Comparison of ENCODE assay signal across 28 cellular contexts in genomic region chr11:113552271-113552670, GRCh38.
"Had no signal": no experiment of that assay in that cellular context is flagged by ENCODE, and none has a peak within 500 bp of the region (broad histone marks: within the 10 kb centered on the region; RNA-seq: fewer than 3 reads in every experiment).

No MANE protein-coding gene starts in this region.

- H3K4me3 Mint-ChIP-seq: activated naive CD4-positive, alpha-beta T cell treated with anti-CD3 and anti-CD28 coated beads, Interleukin-2, amount 10 ng/mL, durations not matched to agents 7 days and 5 days; activated naive CD8-positive, alpha-beta T cell treated with anti-CD3 and anti-CD28 coated beads, Interleukin-2, amount 10 ng/mL, durations not matched to agents 7 days and 5 days; activated T-cell treated with anti-CD3 and anti-CD28 coated beads, Interleukin-2, amount 50 U/mL, for 24 hours; dendritic cell treated with granulocyte-macrophage colony-stimulating factor and Interleukin-4, amounts not matched to agents 40 ng/mL and 50 ng/mL, for 4 days; nephron; stimulated activated naive CD8-positive, alpha-beta T cell treated with anti-CD3 and anti-CD28 coated beads, Interleukin-15, Interleukin-2, amounts not matched to agents 100 ng/mL and 50 ng/mL, for 24 hours; T-helper 1 cell treated with Interleukin-12 subunit alpha and Interleukin-12 subunit beta and Interleukin-4 antibody, amounts not matched to agents 30 μg/mL and 1 μg/mL, for 36 hours; type B pancreatic cell had no signal

- H3K9me3 ChIP-seq: ascending aorta, esophagus squamous epithelium, right lobe of liver, thoracic aorta, vagina had no signal

- H3K4me1 Mint-ChIP-seq: activated naive CD4-positive, alpha-beta T cell treated with anti-CD3 and anti-CD28 coated beads, Interleukin-2, amount 10 ng/mL, durations not matched to agents 7 days and 5 days; activated naive CD8-positive, alpha-beta T cell treated with anti-CD3 and anti-CD28 coated beads, Interleukin-2, amount 10 ng/mL, durations not matched to agents 7 days and 5 days had no signal

- H3K4me3 ChIP-seq: ascending aorta, esophagus squamous epithelium, right lobe of liver, thoracic aorta, vagina had no signal

- H3K27me3 ChIP-seq: ascending aorta, brain microvascular endothelial cell, right lobe of liver, vagina had no signal

- H3K36me3 Mint-ChIP-seq: activated naive CD4-positive, alpha-beta T cell treated with anti-CD3 and anti-CD28 coated beads, Interleukin-2, amount 10 ng/mL, durations not matched to agents 7 days and 5 days; activated naive CD8-positive, alpha-beta T cell treated with anti-CD3 and anti-CD28 coated beads, Interleukin-2, amount 10 ng/mL, durations not matched to agents 7 days and 5 days; type B pancreatic cell had no signal

- H3K36me3 ChIP-seq: ascending aorta, brain microvascular endothelial cell, esophagus squamous epithelium, right lobe of liver, thoracic aorta, vagina had no signal

- DNase-seq: activated CD4-positive, alpha-beta T cell treated with anti-CD3 and anti-CD28 coated beads for 48 hours; activated CD4-positive, alpha-beta T cell treated with anti-CD3 and anti-CD28 coated beads, Interleukin-2, amount 50 U/mL, for 48 hours; activated CD8-positive, alpha-beta memory T cell treated with anti-CD3 and anti-CD28 coated beads for 24 hours; activated CD8-positive, alpha-beta memory T cell treated with anti-CD3 and anti-CD28 coated beads, Interleukin-2, amount 50 U/mL, for 48 hours; activated gamma-delta T cell; activated naive CD4-positive, alpha-beta T cell treated with anti-CD3 and anti-CD28 coated beads, Interleukin-2, amount 10 ng/mL, durations not matched to agents 7 days and 5 days; activated naive CD8-positive, alpha-beta T cell treated with anti-CD3 and anti-CD28 coated beads, Interleukin-2, amount 10 ng/mL, durations not matched to agents 7 days and 5 days; activated T-cell treated with anti-CD3 and anti-CD28 coated beads, Interleukin-2, amount 50 U/mL, for 24 hours; brain microvascular endothelial cell; esophagus squamous epithelium; foreskin melanocyte; left ventricle myocardium superior; right lobe of liver; stimulated activated CD4-positive, alpha-beta T cell treated with anti-CD3 and anti-CD28 coated beads, Interleukin-4, amount 100 ng/mL, for 1 hour; T-helper 9 cell had no signal

- H3K27ac ChIP-seq: ascending aorta, brain microvascular endothelial cell, epithelial cell of prostate, esophagus squamous epithelium, right lobe of liver, thoracic aorta, vagina, VCaP had no signal

- ATAC-seq: left ventricle myocardium superior, right lobe of liver had no signal

- H3K9me3 Mint-ChIP-seq: activated naive CD4-positive, alpha-beta T cell treated with anti-CD3 and anti-CD28 coated beads, Interleukin-2, amount 10 ng/mL, durations not matched to agents 7 days and 5 days; activated naive CD8-positive, alpha-beta T cell treated with anti-CD3 and anti-CD28 coated beads, Interleukin-2, amount 10 ng/mL, durations not matched to agents 7 days and 5 days; activated T-cell treated with anti-CD3 and anti-CD28 coated beads, Interleukin-2, amount 50 U/mL, for 24 hours; dendritic cell treated with granulocyte-macrophage colony-stimulating factor and Interleukin-4, amounts not matched to agents 40 ng/mL and 50 ng/mL, for 4 days; nephron; stimulated activated naive CD8-positive, alpha-beta T cell treated with anti-CD3 and anti-CD28 coated beads, Interleukin-15, Interleukin-2, amounts not matched to agents 100 ng/mL and 50 ng/mL, for 24 hours; T-helper 1 cell treated with Interleukin-12 subunit alpha and Interleukin-12 subunit beta and Interleukin-4 antibody, amounts not matched to agents 30 μg/mL and 1 μg/mL, for 36 hours; type B pancreatic cell had no signal

- FAIRE-seq: endometrium, islet of Langerhans, TTC549 had no signal

- H3K27ac Mint-ChIP-seq: activated naive CD4-positive, alpha-beta T cell treated with anti-CD3 and anti-CD28 coated beads, Interleukin-2, amount 10 ng/mL, durations not matched to agents 7 days and 5 days; activated naive CD8-positive, alpha-beta T cell treated with anti-CD3 and anti-CD28 coated beads, Interleukin-2, amount 10 ng/mL, durations not matched to agents 7 days and 5 days; activated T-cell treated with anti-CD3 and anti-CD28 coated beads, Interleukin-2, amount 50 U/mL, for 24 hours; dendritic cell treated with granulocyte-macrophage colony-stimulating factor and Interleukin-4, amounts not matched to agents 40 ng/mL and 50 ng/mL, for 4 days; stimulated activated naive CD8-positive, alpha-beta T cell treated with anti-CD3 and anti-CD28 coated beads, Interleukin-15, Interleukin-2, amounts not matched to agents 100 ng/mL and 50 ng/mL, for 24 hours; T-helper 1 cell treated with Interleukin-12 subunit alpha and Interleukin-12 subunit beta and Interleukin-4 antibody, amounts not matched to agents 30 μg/mL and 1 μg/mL, for 36 hours; type B pancreatic cell had no signal

- H3K4me1 ChIP-seq: right lobe of liver, vagina had no signal
